In genomic region chr4:2823671-2824328, GRCh38 we compare ENCODE assay signal across 1 cellular context.
TF ChIP-seq lines count a peak whose summit lies in the region.

No MANE protein-coding gene starts in this region.

TF ChIP-seq in GM23338, 12 proteins besides CTCF, POLR2A, EP300 and RAD21:
- TF ChIP-seq ETS1 (IDR thresholded peaks at IDR 0.05) (no peak), ZNF462 (CRISPR knock-in tag; IDR thresholded peaks at IDR 0.05) (no peak), REST (IDR thresholded peaks at IDR 0.05; ENCODE audit: unreplicated experiment) (no peak), JUNB (IDR thresholded peaks at IDR 0.05; ENCODE audit: unreplicated experiment) (no peak), NANOG (IDR thresholded peaks at IDR 0.05; ENCODE audit: borderline replicate concordance) (no peak), EZH2phosphoT487 (IDR thresholded peaks at IDR 0.05; ENCODE audit: unreplicated experiment) (no peak), ZNF331 (CRISPR knock-in tag; IDR thresholded peaks at IDR 0.05; ENCODE audit: low read depth) (no peak), POLR2AphosphoS5 (IDR thresholded peaks at IDR 0.05; ENCODE audit: low read depth) (no peak), STAT1 (IDR thresholded peaks at IDR 0.05; ENCODE audit: unreplicated experiment) (no peak), EZH2 (IDR thresholded peaks at IDR 0.05; ENCODE audit: low read depth, unreplicated experiment) (no peak)
